ENCODE assay signal across 8 cellular contexts in the genomic region with DNA sequence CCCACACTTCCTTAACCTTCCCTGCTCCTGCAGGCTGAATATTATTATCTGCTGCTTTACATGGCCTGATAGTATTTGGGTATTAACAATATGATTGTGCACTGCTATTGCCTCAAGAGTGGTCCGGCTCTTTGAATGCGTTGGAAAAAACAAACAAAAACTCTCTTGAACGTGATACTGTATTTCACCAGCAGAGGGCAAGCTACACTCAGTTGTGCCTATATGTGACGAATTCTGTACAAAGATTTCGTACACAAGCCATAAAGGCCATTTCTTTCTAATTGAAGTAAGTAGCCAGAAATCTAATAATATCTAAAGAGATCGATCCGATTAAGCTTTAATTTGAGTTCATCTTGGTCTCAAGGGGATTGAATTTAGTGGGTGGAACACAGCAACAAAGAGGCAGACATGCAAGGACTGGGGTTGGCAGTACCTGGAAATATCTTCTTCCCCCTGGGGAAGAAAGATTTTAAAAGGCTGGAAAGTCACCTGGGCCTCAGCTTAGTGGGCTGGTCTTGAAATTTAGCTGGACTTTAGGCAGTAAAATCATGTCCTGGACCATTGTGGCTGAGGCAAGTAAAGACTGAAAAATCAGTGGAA. TPM values are rescaled to one million over a fixed set of nuclear protein-coding genes. Genes with fewer than 3 reads are reported as not detected.
DNase-seq lines count a peak whose midpoint lies in the region; ATAC-seq, FAIRE-seq and TF ChIP-seq lines count a peak whose summit lies in the region.

No MANE protein-coding gene starts in this region.

- FAIRE-seq in GM12891 (lab: Jason Lieb, UNC): peak; percentile 93

- peaks cover 39% of the 10 kb centered on the region for H3K27me3 Mint-ChIP-seq in activated T-helper 17 cell treated with anti-CD3 and anti-CD28 coated beads, Interleukin-2, amount 50 U/mL, for 72 hours

- H3K4me3 Mint-ChIP-seq in activated T-helper 17 cell treated with anti-CD3 and anti-CD28 coated beads, Interleukin-2, amount 50 U/mL, for 72 hours: no peak overlapping the region

- TF ChIP-seq POLR2A in GM12891 (IDR thresholded peaks at IDR 0.05; ENCODE audit: low read depth, low read length) (no peak), sigmoid colon (IDR thresholded peaks at IDR 0.05) (no peak)

- H3K36me3 ChIP-seq in BE2C: no peaks in the 10 kb centered on the region
- H3K36me3 ChIP-seq in sigmoid colon: no peaks in the 10 kb centered on the region

- H3K4me1 Mint-ChIP-seq in activated T-helper 17 cell treated with anti-CD3 and anti-CD28 coated beads, Interleukin-2, amount 50 U/mL, for 72 hours: no peaks in the 10 kb centered on the region

- peak; percentile 76 for ATAC-seq in HG02981 (IDR thresholded peaks at IDR 0.05; ENCODE audit: unreplicated experiment)
- peak; percentile 38 for ATAC-seq in activated T-helper 17 cell treated with anti-CD3 and anti-CD28 coated beads, Interleukin-2, amount 50 U/mL, for 72 hours (replicated peaks)
- ATAC-seq in left cardiac atrium: peak; percentile 53 to 59

- H3K27me3 ChIP-seq in BE2C (no peaks in the 10 kb centered on the region; the same call in 1 of the 2 replicates), sigmoid colon (peaks cover 0 to 5% (median 0%) of the 10 kb centered on the region in 3 donors)

- intact Hi-C loops in left cardiac atrium (cut with DNase I): loop anchor here in 1 of 2 donors (5.0 to 10.0 kb wide), 2 partner anchors 102 to 259 kb away; no protein-coding TSS in a partner anchor
- intact Hi-C loops in sigmoid colon (cut with DNase I): no loop called here

- peak; percentile 58 for TF ChIP-seq CTCF in BE2C (IDR thresholded peaks at IDR 0.05; ENCODE audit: low read depth, low read length)
- peak; percentile 36 to 69 (median 60) for TF ChIP-seq CTCF in sigmoid colon (IDR thresholded peaks at IDR 0.05)

- H3K4me3 ChIP-seq in BE2C (ENCODE audit: low read depth, low read length) (no peak overlapping the region), sigmoid colon (no peak overlapping the region)

- H3K27ac Mint-ChIP-seq in activated T-helper 17 cell treated with anti-CD3 and anti-CD28 coated beads, Interleukin-2, amount 50 U/mL, for 72 hours: no peak overlapping the region

- H3K9me3 ChIP-seq in BE2C: no peaks in the 10 kb centered on the region
- no peaks in the 10 kb centered on the region for H3K9me3 ChIP-seq in sigmoid colon

- TF ChIP-seq EP300 in sigmoid colon (IDR thresholded peaks at IDR 0.05): no peak

- no peaks in the 10 kb centered on the region for H3K36me3 Mint-ChIP-seq in activated T-helper 17 cell treated with anti-CD3 and anti-CD28 coated beads, Interleukin-2, amount 50 U/mL, for 72 hours (ENCODE audit: low read depth)

- WGBS in sigmoid colon, 2 donors: 1 to 2% methylated on average over 7 of the region's 7 CpGs

- H3K27ac ChIP-seq in sigmoid colon: no peak overlapping the region

- H3K9me3 Mint-ChIP-seq in activated T-helper 17 cell treated with anti-CD3 and anti-CD28 coated beads, Interleukin-2, amount 50 U/mL, for 72 hours: no peaks in the 10 kb centered on the region

- no peak for DNase-seq in BE2C
- no peak for DNase-seq in GM12891 (ENCODE audit: insufficient read length, low spot score)
- peak; percentile 46 for DNase-seq in NCI-H2107 treated with DMSO at 0.1 percent for 48 hours (lab: John Stamatoyannopoulos, UW; ENCODE audit: unreplicated experiment)
- no peak for DNase-seq in left cardiac atrium
- DNase-seq in sigmoid colon: no peak
- DNase-seq in stimulated activated CD4-positive, alpha-beta T cell treated with anti-CD3 and anti-CD28 coated beads, Interleukin-4, amount 100 ng/mL, for 4 hours: no peak

- H3K4me1 ChIP-seq in BE2C (no peaks in the 10 kb centered on the region), sigmoid colon (no peaks in the 10 kb centered on the region)

TF ChIP-seq in GM12891, 5 proteins besides CTCF, POLR2A, EP300 and RAD21:
- TF ChIP-seq SPI1 (IDR thresholded peaks at IDR 0.05; ENCODE audit: low read depth, low read length): no peak
- no peak for TF ChIP-seq PAX5 (IDR thresholded peaks at IDR 0.05; ENCODE audit: insufficient read depth, low read length, severe bottlenecking)
- no peak for TF ChIP-seq TAF1 (IDR thresholded peaks at IDR 0.05; ENCODE audit: low read depth, low read length)
- TF ChIP-seq POLR2AphosphoS5 (IDR thresholded peaks at IDR 0.05; ENCODE audit: low read depth, low read length): no peak
- no peak for TF ChIP-seq POU2F2 (IDR thresholded peaks at IDR 0.05; ENCODE audit: low read depth, low read length)
TF ChIP-seq in GM12891: peak in this region for 0.

RNA-seq across cellular contexts. Expression of gene RAB6D, which starts 49.3 kb away (rescaled TPM):
- polyA plus RNA-seq in BE2C (2012; ENCODE audit: insufficient read depth, insufficient read length, low read depth): 1.3 TPM
- 0.06 TPM for polyA plus RNA-seq in GM12891 (2012; ENCODE audit: low read depth, missing spikeins)
- not detected for total RNA-seq in activated T-helper 17 cell treated with anti-CD3 and anti-CD28 coated beads, Interleukin-2, amount 50 U/mL, for 72 hours
- total RNA-seq in left cardiac atrium (under 1 TPM; 0.09 to 0.13 TPM), sigmoid colon (not detected)
- polyA plus RNA-seq in sigmoid colon: 1 to 10 TPM in 2 of 3 donors, under 1 TPM in 1; 0.63 to 1.2 (median 1.2) TPM
